ENCODE assay signal across 1 cellular context in the genomic region with DNA sequence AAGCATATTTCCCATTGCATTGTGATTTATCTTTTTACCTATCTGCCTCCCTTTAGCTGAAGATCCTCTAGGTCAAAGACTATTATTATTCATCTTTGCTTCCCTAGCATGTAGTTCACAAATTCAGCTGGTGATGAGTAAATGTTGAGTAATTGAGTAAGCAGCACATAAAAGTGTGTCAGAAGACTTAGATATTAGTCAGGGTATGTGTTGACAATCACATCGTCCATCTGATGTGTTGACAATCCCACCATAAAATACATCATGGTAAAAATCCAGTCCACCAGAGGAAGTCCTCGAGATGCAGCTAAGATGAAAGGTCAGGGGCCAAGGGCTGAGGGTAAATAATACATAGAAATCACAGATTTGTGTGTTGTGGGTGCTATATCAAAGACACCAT.
TF ChIP-seq lines count a peak whose summit lies in the region.

No MANE protein-coding gene starts in this region.

TF ChIP-seq in HepG2, 621 proteins besides CTCF, POLR2A, EP300 and RAD21 (continued from another document and continues in another):
- TF ChIP-seq HMGXB3 (CRISPR knock-in tag; IDR thresholded peaks at IDR 0.05; ENCODE audit: borderline replicate concordance) (no peak), ZNF780A (CRISPR knock-in tag; IDR thresholded peaks at IDR 0.05) (no peak), ZNF747 (CRISPR knock-in tag; IDR thresholded peaks at IDR 0.05; ENCODE audit: borderline replicate concordance) (no peak), ZNF256 (CRISPR knock-in tag; conservative IDR thresholded peaks at IDR 0.05) (no peak), ZSCAN12 (CRISPR knock-in tag; IDR thresholded peaks at IDR 0.05) (no peak), MYNN (CRISPR knock-in tag; IDR thresholded peaks at IDR 0.05; ENCODE audit: low read depth) (no peak), SP1 (IDR thresholded peaks at IDR 0.05) (no peak), SP1 (CRISPR knock-in tag; IDR thresholded peaks at IDR 0.05) (no peak), ZNF597 (CRISPR knock-in tag; IDR thresholded peaks at IDR 0.05) (no peak), ZNF205 (CRISPR knock-in tag; IDR thresholded peaks at IDR 0.05) (no peak), ZNF382 (CRISPR knock-in tag; IDR thresholded peaks at IDR 0.05; ENCODE audit: borderline replicate concordance) (no peak), ZNF782 (CRISPR knock-in tag; IDR thresholded peaks at IDR 0.05; ENCODE audit: borderline replicate concordance) (no peak), ZFP62 (CRISPR knock-in tag; IDR thresholded peaks at IDR 0.05) (no peak), FOXP1 (IDR thresholded peaks at IDR 0.05) (no peak), FOXP1 (CRISPR knock-in tag; IDR thresholded peaks at IDR 0.05) (peak; percentile 59; the same call in 1 of the 2 replicates), ZGPAT (CRISPR knock-in tag; IDR thresholded peaks at IDR 0.05) (no peak), EHMT2 (IDR thresholded peaks at IDR 0.05; ENCODE audit: borderline replicate concordance, low read depth, low read length) (no peak), ZNF343 (CRISPR knock-in tag; IDR thresholded peaks at IDR 0.05) (no peak), HOXA7 (CRISPR knock-in tag; IDR thresholded peaks at IDR 0.05) (no peak), ZC3H4 (CRISPR knock-in tag; IDR thresholded peaks at IDR 0.05; ENCODE audit: borderline replicate concordance) (no peak), FOXA3 (CRISPR knock-in tag; IDR thresholded peaks at IDR 0.05) (peak; percentile 61), ZNF660 (CRISPR knock-in tag; IDR thresholded peaks at IDR 0.05; ENCODE audit: borderline replicate concordance, low read depth) (no peak), ZNF24 (IDR thresholded peaks at IDR 0.05) (no peak), TCF12 (IDR thresholded peaks at IDR 0.05) (no peak), TCF12 (CRISPR knock-in tag; IDR thresholded peaks at IDR 0.05) (no peak), ATF7 (IDR thresholded peaks at IDR 0.05) (no peak), ATF7 (CRISPR knock-in tag; IDR thresholded peaks at IDR 0.05) (no peak), ZNF572 (CRISPR knock-in tag; IDR thresholded peaks at IDR 0.05) (no peak), ZNF567 (CRISPR knock-in tag; IDR thresholded peaks at IDR 0.05; ENCODE audit: borderline replicate concordance) (no peak), GATAD2A (CRISPR knock-in tag; IDR thresholded peaks at IDR 0.05) (peak; percentile 34; the same call in 1 of the 2 replicates), ZNF10 (CRISPR knock-in tag; IDR thresholded peaks at IDR 0.05; ENCODE audit: borderline replicate concordance, low read depth) (no peak), E2F1 (CRISPR knock-in tag; IDR thresholded peaks at IDR 0.05) (no peak), SRF (IDR thresholded peaks at IDR 0.05; ENCODE audit: low read depth, low read length) (no peak), GABPB1 (CRISPR knock-in tag; IDR thresholded peaks at IDR 0.05) (no peak), ISL2 (CRISPR knock-in tag; IDR thresholded peaks at IDR 0.05) (no peak), SAP130 (CRISPR knock-in tag; IDR thresholded peaks at IDR 0.05; ENCODE audit: low read depth) (peak; percentile 62)
- TF ChIP-seq, protein P1, sequence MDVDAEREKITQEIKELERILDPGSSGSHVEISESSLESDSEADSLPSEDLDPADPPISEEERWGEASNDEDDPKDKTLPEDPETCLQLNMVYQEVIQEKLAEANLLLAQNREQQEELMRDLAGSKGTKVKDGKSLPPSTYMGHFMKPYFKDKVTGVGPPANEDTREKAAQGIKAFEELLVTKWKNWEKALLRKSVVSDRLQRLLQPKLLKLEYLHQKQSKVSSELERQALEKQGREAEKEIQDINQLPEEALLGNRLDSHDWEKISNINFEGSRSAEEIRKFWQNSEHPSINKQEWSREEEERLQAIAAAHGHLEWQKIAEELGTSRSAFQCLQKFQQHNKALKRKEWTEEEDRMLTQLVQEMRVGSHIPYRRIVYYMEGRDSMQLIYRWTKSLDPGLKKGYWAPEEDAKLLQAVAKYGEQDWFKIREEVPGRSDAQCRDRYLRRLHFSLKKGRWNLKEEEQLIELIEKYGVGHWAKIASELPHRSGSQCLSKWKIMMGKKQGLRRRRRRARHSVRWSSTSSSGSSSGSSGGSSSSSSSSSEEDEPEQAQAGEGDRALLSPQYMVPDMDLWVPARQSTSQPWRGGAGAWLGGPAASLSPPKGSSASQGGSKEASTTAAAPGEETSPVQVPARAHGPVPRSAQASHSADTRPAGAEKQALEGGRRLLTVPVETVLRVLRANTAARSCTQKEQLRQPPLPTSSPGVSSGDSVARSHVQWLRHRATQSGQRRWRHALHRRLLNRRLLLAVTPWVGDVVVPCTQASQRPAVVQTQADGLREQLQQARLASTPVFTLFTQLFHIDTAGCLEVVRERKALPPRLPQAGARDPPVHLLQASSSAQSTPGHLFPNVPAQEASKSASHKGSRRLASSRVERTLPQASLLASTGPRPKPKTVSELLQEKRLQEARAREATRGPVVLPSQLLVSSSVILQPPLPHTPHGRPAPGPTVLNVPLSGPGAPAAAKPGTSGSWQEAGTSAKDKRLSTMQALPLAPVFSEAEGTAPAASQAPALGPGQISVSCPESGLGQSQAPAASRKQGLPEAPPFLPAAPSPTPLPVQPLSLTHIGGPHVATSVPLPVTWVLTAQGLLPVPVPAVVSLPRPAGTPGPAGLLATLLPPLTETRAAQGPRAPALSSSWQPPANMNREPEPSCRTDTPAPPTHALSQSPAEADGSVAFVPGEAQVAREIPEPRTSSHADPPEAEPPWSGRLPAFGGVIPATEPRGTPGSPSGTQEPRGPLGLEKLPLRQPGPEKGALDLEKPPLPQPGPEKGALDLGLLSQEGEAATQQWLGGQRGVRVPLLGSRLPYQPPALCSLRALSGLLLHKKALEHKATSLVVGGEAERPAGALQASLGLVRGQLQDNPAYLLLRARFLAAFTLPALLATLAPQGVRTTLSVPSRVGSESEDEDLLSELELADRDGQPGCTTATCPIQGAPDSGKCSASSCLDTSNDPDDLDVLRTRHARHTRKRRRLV (CRISPR knock-in tag; IDR thresholded peaks at IDR 0.05) = no peak
- TF ChIP-seq, protein P2, sequence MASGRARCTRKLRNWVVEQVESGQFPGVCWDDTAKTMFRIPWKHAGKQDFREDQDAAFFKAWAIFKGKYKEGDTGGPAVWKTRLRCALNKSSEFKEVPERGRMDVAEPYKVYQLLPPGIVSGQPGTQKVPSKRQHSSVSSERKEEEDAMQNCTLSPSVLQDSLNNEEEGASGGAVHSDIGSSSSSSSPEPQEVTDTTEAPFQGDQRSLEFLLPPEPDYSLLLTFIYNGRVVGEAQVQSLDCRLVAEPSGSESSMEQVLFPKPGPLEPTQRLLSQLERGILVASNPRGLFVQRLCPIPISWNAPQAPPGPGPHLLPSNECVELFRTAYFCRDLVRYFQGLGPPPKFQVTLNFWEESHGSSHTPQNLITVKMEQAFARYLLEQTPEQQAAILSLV (CRISPR knock-in tag; IDR thresholded peaks at IDR 0.05; ENCODE audit: borderline replicate concordance) = no peak
- TF ChIP-seq, protein P3, sequence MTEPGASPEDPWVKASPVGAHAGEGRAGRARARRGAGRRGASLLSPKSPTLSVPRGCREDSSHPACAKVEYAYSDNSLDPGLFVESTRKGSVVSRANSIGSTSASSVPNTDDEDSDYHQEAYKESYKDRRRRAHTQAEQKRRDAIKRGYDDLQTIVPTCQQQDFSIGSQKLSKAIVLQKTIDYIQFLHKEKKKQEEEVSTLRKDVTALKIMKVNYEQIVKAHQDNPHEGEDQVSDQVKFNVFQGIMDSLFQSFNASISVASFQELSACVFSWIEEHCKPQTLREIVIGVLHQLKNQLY (CRISPR knock-in tag; IDR thresholded peaks at IDR 0.05) = no peak
- TF ChIP-seq, protein P4, sequence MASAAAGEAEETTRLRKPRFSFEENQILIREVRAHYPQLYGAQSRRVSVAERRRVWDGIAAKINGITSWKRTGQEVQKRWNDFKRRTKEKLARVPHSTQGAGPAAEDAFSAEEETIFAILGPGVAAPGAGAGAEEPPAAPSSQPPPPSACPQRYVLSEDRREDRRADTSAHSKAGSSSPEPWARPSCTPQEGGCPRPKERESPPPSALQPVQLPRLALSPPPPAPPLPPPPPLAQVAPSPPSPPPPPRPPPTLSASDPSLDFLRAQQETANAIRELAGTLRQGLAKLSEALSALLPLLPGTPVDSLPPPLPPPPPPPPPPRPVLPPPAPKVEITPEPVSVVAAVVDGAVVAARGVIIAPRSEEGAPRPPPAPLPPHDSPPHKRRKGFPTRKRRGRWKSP (CRISPR knock-in tag; IDR thresholded peaks at IDR 0.05) = no peak
- TF ChIP-seq, protein P5, sequence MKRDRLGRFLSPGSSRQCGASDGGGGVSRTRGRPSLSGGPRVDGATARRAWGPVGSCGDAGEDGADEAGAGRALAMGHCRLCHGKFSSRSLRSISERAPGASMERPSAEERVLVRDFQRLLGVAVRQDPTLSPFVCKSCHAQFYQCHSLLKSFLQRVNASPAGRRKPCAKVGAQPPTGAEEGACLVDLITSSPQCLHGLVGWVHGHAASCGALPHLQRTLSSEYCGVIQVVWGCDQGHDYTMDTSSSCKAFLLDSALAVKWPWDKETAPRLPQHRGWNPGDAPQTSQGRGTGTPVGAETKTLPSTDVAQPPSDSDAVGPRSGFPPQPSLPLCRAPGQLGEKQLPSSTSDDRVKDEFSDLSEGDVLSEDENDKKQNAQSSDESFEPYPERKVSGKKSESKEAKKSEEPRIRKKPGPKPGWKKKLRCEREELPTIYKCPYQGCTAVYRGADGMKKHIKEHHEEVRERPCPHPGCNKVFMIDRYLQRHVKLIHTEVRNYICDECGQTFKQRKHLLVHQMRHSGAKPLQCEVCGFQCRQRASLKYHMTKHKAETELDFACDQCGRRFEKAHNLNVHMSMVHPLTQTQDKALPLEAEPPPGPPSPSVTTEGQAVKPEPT (CRISPR knock-in tag; IDR thresholded peaks at IDR 0.05; ENCODE audit: low read depth) = no peak
- TF ChIP-seq, protein P6, sequence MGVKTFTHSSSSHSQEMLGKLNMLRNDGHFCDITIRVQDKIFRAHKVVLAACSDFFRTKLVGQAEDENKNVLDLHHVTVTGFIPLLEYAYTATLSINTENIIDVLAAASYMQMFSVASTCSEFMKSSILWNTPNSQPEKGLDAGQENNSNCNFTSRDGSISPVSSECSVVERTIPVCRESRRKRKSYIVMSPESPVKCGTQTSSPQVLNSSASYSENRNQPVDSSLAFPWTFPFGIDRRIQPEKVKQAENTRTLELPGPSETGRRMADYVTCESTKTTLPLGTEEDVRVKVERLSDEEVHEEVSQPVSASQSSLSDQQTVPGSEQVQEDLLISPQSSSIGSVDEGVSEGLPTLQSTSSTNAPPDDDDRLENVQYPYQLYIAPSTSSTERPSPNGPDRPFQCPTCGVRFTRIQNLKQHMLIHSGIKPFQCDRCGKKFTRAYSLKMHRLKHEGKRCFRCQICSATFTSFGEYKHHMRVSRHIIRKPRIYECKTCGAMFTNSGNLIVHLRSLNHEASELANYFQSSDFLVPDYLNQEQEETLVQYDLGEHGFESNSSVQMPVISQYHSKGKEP (CRISPR knock-in tag; IDR thresholded peaks at IDR 0.05) = no peak
